Comparison of ENCODE assay signal across 21 cellular contexts in genomic region chr6:142335415-142335814, GRCh38. TPM values are rescaled to one million over a fixed set of nuclear protein-coding genes. Genes with fewer than 3 reads are reported as not detected.
A peak's percentile ranks its signal among the peaks of the same experiment; 100 is the strongest.
DNase-seq lines count a peak whose midpoint lies in the region; ATAC-seq, FAIRE-seq and TF ChIP-seq lines count a peak whose summit lies in the region.
"Had no signal": no experiment of that assay in that cellular context is flagged by ENCODE, and none has a peak within 500 bp of the region (broad histone marks: within the 10 kb centered on the region; RNA-seq: fewer than 3 reads in every experiment).

No MANE protein-coding gene starts in this region.

- 57% methylated on average over 2 of the region's 2 CpGs for WGBS in HepG2 (ENCODE audit: low lambda C conversion rate)
- WGBS in trophoblast cell (ENCODE audit: extremely low coverage, insufficient coverage, insufficient read length), result no CpG with 5 or more reads among the region's 2 CpGs

- POLR2A ChIA-PET in HEK293 (lab: Yijun Ruan, JAX), result interaction anchor here (0.9 kb wide), 1 partner anchor 22 kb away, joined by 3 read pairs; no protein-coding TSS in a partner anchor
- POLR2A ChIA-PET in HepG2 (lab: Yijun Ruan, JAX), result interaction anchor here (0.8 kb wide), 1 partner anchor 76 kb away, joined by 3 read pairs; no protein-coding TSS in a partner anchor

- in situ Hi-C loops in SK-MEL-5 (cut with HindIII; ENCODE audit: low pct_unique_long_range_greater_than_20kb, low sequenced_read_pairs), result no loop called here
- in situ Hi-C loops in HepG2 (cut with HindIII; ENCODE audit: extremely low pct_ligation_motif_present, low pct_unique_long_range_greater_than_20kb), result no loop called here
- in situ Hi-C loops in KBM-7 (cut with MboI; ENCODE audit: low pct_unique_long_range_greater_than_20kb, low sequenced_read_pairs), result no loop called here

- intact Hi-C loops in HepG2 (cut with micrococcal nuclease; ENCODE audit: unreplicated experiment), result no loop called here

- H3K79me2 ChIP-seq in HepG2 (ENCODE audit: insufficient read depth, low read length), result peaks cover 91% of the 10 kb centered on the region
- no peaks in the 10 kb centered on the region for H3K79me2 ChIP-seq in trophoblast cell (ENCODE audit: control insufficient read depth, insufficient read depth, low read length, poor library complexity)

- no TSS peak for BruUV-seq in HepG2 (replicated peaks; lab: Mats Ljungman, UMichigan)

- no peak overlapping the region for H2AK5ac ChIP-seq in trophoblast cell (ENCODE audit: low read length)

- H3K4me2 ChIP-seq in HepG2 (ENCODE audit: low read depth, low read length) (no peak overlapping the region), trophoblast cell (ENCODE audit: low read length) (no peak overlapping the region)
- H3K4me2 ChIP-seq: BLaER1, GM23338 had no signal

- H3K14ac ChIP-seq in trophoblast cell (ENCODE audit: low read length), result no peak overlapping the region

- FAIRE-seq in HepG2 (lab: Jason Lieb, UNC), result no peak
- FAIRE-seq: G401.6, GM12892, GM19239 had no signal

- H3K36me3 ChIP-seq in HEK293 (ENCODE audit: control insufficient read depth in 2 of 2, insufficient read depth in 1 of 2, low read length in 2 of 2) (no peaks in the 10 kb centered on the region), HepG2 (replicated peaks in 1 of 2; ENCODE audit: control insufficient read depth in 1 of 2, insufficient read depth in 2 of 2, low read length in 2 of 2) (peaks cover 2 to 5% of the 10 kb centered on the region in 2 experiments; a peak in 3 of 5 replicates), trophoblast cell (ENCODE audit: control insufficient read depth in 1 of 2, insufficient read depth in 2 of 2, low read length in 2 of 2) (no peaks in the 10 kb centered on the region), H7 (replicated peaks; ENCODE audit: control insufficient read depth, insufficient read depth, low read length) (no peaks in the 10 kb centered on the region)
- H3K36me3 ChIP-seq: BLaER1, HAP-1 had no signal

- ATAC-seq in HepG2, result no peak
- no peak for ATAC-seq in GM18868 (IDR thresholded peaks at IDR 0.05; ENCODE audit: unreplicated experiment)
- ATAC-seq: CD8-positive, alpha-beta T cell; GM23338 had no signal

- no peak overlapping the region for H4K12ac ChIP-seq in trophoblast cell (ENCODE audit: low read depth, low read length)

- TF ChIP-seq RAD21 in HepG2 (CRISPR knock-in tag; IDR thresholded peaks at IDR 0.05), result no peak

- TF ChIP-seq EP300 in HepG2 (IDR thresholded peaks at IDR 0.05; ENCODE audit: low read depth in 2 of 2, low read length in 2 of 2), result no peak
- no peak for TF ChIP-seq EP300 in HepG2 (CRISPR knock-in tag; IDR thresholded peaks at IDR 0.05; ENCODE audit: borderline replicate concordance)

- peak overlapping the region; percentile 11 for H4K91ac ChIP-seq in trophoblast cell (ENCODE audit: low read depth, low read length)

- TF ChIP-seq CTCF in HEK293 (tag by site-specific recombination; IDR thresholded peaks at IDR 0.05) (no peak), HepG2 (CRISPR knock-in tag; IDR thresholded peaks at IDR 0.05) (no peak)

- no peak overlapping the region for H3K18ac ChIP-seq in trophoblast cell (ENCODE audit: low read length)

- H2BK12ac ChIP-seq in trophoblast cell (ENCODE audit: low read length), result no peak overlapping the region

- H3K23ac ChIP-seq in trophoblast cell (ENCODE audit: low read length), result no peak overlapping the region

- peaks cover 7% of the 10 kb centered on the region; the same call in 1 of the 2 replicates for H4K20me1 ChIP-seq in HepG2 (ENCODE audit: insufficient read depth, low read length)
- H4K20me1 ChIP-seq: BLaER1 had no signal

- H3K9ac ChIP-seq in HepG2 (ENCODE audit: insufficient read depth, low read depth, low read length) (no peak overlapping the region), trophoblast cell (ENCODE audit: low read length) (no peak overlapping the region)
- H3K9ac ChIP-seq: BLaER1 had no signal

- no peak overlapping the region for H4K8ac ChIP-seq in trophoblast cell (ENCODE audit: low read depth, low read length)

- no peak overlapping the region for H3K4me3 ChIP-seq in HEK293 (ENCODE audit: low read depth, low read length)
- H3K4me3 ChIP-seq in HepG2 (replicated peaks in 1 of 3; ENCODE audit: insufficient read depth in 1 of 3, low read depth in 2 of 3, low read length in 3 of 3), result no peak overlapping the region
- H3K4me3 ChIP-seq in trophoblast cell (ENCODE audit: low read depth, low read length), result no peak overlapping the region
- no peak overlapping the region for H3K4me3 ChIP-seq in H7 (ENCODE audit: insufficient read depth, low read depth, low read length)
- H3K4me3 ChIP-seq: BLaER1, GM23338, HAP-1 had no signal

- H3K9me3 ChIP-seq in HEK293 (ENCODE audit: control insufficient read depth, insufficient read depth, low read depth, low read length) (no peaks in the 10 kb centered on the region), HepG2 (ENCODE audit: low read length) (no peaks in the 10 kb centered on the region), trophoblast cell (ENCODE audit: insufficient read depth, low read depth, low read length) (no peaks in the 10 kb centered on the region)
- H3K9me3 ChIP-seq: BLaER1, Caco-2, HAP-1 had no signal

- H2AFZ ChIP-seq in HepG2 (ENCODE audit: low read length) (no peak overlapping the region), trophoblast cell (ENCODE audit: insufficient read depth, low read length, poor library complexity) (no peak overlapping the region)
- H2AFZ ChIP-seq: GM23338 had no signal

- H2BK120ac ChIP-seq in trophoblast cell (ENCODE audit: insufficient read depth, low read length, poor library complexity), result no peak overlapping the region

- TF ChIP-seq POLR2A in HepG2 (IDR thresholded peaks at IDR 0.05; ENCODE audit: insufficient read depth in 1 of 2, low read depth in 2 of 2, low read length in 2 of 2), result no peak

- CTCF ChIA-PET in HEK293 (lab: Yijun Ruan, JAX) (interaction anchor here (2.0 kb wide), 1 partner anchor 51 kb away, joined by 4 read pairs; no protein-coding TSS in a partner anchor), HepG2 (lab: Yijun Ruan, JAX; ENCODE audit: low intra/inter-chr PET ratio, low total read pairs) (no interaction called here)

- H3K4me1 ChIP-seq in HEK293 (ENCODE audit: control insufficient read depth, insufficient read depth, low read length) (peaks cover 6% of the 10 kb centered on the region; the same call in 1 of the 2 replicates), HepG2 (ENCODE audit: insufficient read depth, low read length) (peaks cover 82% of the 10 kb centered on the region), trophoblast cell (ENCODE audit: control insufficient read depth in 1 of 2, insufficient read depth in 2 of 2, low read length in 2 of 2) (peaks cover 0 to 2% of the 10 kb centered on the region in 2 experiments)
- H3K4me1 ChIP-seq: BLaER1 had no signal

- no peaks in the 10 kb centered on the region for H3K27me3 ChIP-seq in HepG2 (ENCODE audit: control insufficient read depth in 1 of 2, insufficient read depth in 2 of 2, low read length in 2 of 2)
- no peaks in the 10 kb centered on the region for H3K27me3 ChIP-seq in trophoblast cell (ENCODE audit: insufficient read depth, low read length)
- no peaks in the 10 kb centered on the region for H3K27me3 ChIP-seq in H7 (ENCODE audit: control insufficient read depth, insufficient read depth, low read length)
- H3K27me3 ChIP-seq: BLaER1 had no signal

- H3K27ac ChIP-seq in HEK293 (ENCODE audit: extremely low read depth, low read depth, low read length), result no peak overlapping the region
- no peak overlapping the region for H3K27ac ChIP-seq in HepG2 (ENCODE audit: extremely low read length, insufficient read depth, low read length)
- H3K27ac ChIP-seq in trophoblast cell (ENCODE audit: low read depth, low read length), result no peak overlapping the region
- H3K27ac ChIP-seq: BLaER1, C4-2B had no signal

- DNase-seq in SK-MEL-5 (ENCODE audit: low read depth, low spot score) (peak; percentile 55), HepG2 (ENCODE audit: low spot score) (no peak), trophoblast cell (no peak), KBM-7 (no peak), H7 (no peak)
- no peak for DNase-seq in activated effector memory CD4-positive, alpha-beta T cell treated with Interleukin-2 at 50 U/mL for 16 hours
- DNase-seq: Caco-2; CD4-positive, CD25-positive, alpha-beta regulatory T cell; CD8-positive, alpha-beta T cell; DMS153; DND-41 had no signal

- H3K79me1 ChIP-seq in trophoblast cell (ENCODE audit: low read length), result peaks cover 2% of the 10 kb centered on the region

- no peak overlapping the region for H3K4ac ChIP-seq in trophoblast cell (ENCODE audit: low read depth, low read length)

- H2BK5ac ChIP-seq in trophoblast cell (ENCODE audit: low read depth, low read length, poor library complexity), result no peak overlapping the region

RNA-seq across cellular contexts. Expression of gene ADGRG6, which starts 33.6 kb away (rescaled TPM):
- total RNA-seq in SK-MEL-5 (2014; rRNA removed; shearing (Covaris generic)), result 130 and 134 TPM in 2 replicates
- polyA plus RNA-seq in SK-MEL-5 (2015; cell fraction: cytosol; rRNA removed), result 59.6 and 99.6 TPM in 2 replicates
- 115 and 136 TPM in 2 replicates for polyA plus RNA-seq in SK-MEL-5 (2015; cell fraction: nucleus; rRNA removed)
- total RNA-seq in HepG2 (2016; rRNA removed; fragmentation: Illumina TruSeq; extraction: Trizol), result 83.6 and 129 TPM in 2 replicates
- 12.9 and 13.3 TPM in 2 replicates for total RNA-seq in HepG2 (2016; cell fraction: cytosol; rRNA removed; fragmentation: Illumina TruSeq; extraction: Trizol; ENCODE audit: low read depth)
- total RNA-seq in HepG2 (2016; cell fraction: insoluble cytoplasmic fraction; rRNA removed; fragmentation: Illumina TruSeq; extraction: Trizol), result 76.7 and 125 TPM in 2 replicates
- total RNA-seq in HepG2 (2016; cell fraction: membrane; rRNA removed; fragmentation: Illumina TruSeq; extraction: Trizol), result 29.0 and 33.2 TPM in 2 replicates
- 271 and 292 TPM in 2 replicates for total RNA-seq in HepG2 (2016; cell fraction: nucleus; rRNA removed; fragmentation: Illumina TruSeq; extraction: Trizol)
- 176 and 249 TPM in 2 replicates for polyA plus RNA-seq in HepG2 (2011; rRNA removed)
- polyA plus RNA-seq in HepG2 (2011; cell fraction: cytosol; rRNA removed), result 115 and 131 TPM in 2 replicates
- polyA plus RNA-seq in HepG2 (2011; cell fraction: nucleus; rRNA removed), result 148 and 157 TPM in 2 replicates
- 116 and 147 TPM in 2 replicates for polyA plus RNA-seq in HepG2 (2012)
- polyA plus RNA-seq in HepG2 (2016; cell fraction: cytosol; fragmentation: Illumina TruSeq; extraction: Trizol; ENCODE audit: low read depth), result 1.8 TPM in 2 replicates
- polyA plus RNA-seq in HepG2 (2016; cell fraction: insoluble cytoplasmic fraction; fragmentation: Illumina TruSeq; extraction: Trizol; ENCODE audit: low read depth), result 38.7 and 42.8 TPM in 2 replicates
- 5.0 and 5.8 TPM in 2 replicates for polyA plus RNA-seq in HepG2 (2016; cell fraction: membrane; fragmentation: Illumina TruSeq; extraction: Trizol; ENCODE audit: low read depth)
- polyA plus RNA-seq in HepG2 (2016; cell fraction: nucleus; fragmentation: Illumina TruSeq; extraction: Trizol; ENCODE audit: insufficient read depth, low read depth), result 110 and 113 TPM in 2 replicates
- polyA minus RNA-seq in HepG2 (2011; rRNA and poly(A)+ RNA removed; ENCODE audit: low replicate concordance), result 75.0 and 703 TPM in 2 replicates
- polyA minus RNA-seq in HepG2 (2011; cell fraction: cytosol; rRNA and poly(A)+ RNA removed), result 216 and 224 TPM in 2 replicates
- polyA minus RNA-seq in HepG2 (2011; cell fraction: nucleus; rRNA and poly(A)+ RNA removed), result 1,103 and 1,189 TPM in 2 replicates
- 39.0 and 41.3 TPM in 2 replicates for polyA plus RNA-seq in trophoblast cell (2013)
- 0.96 and 4.4 TPM in 2 replicates for total RNA-seq in H7 (2014; rRNA removed; shearing (Covaris generic))
- total RNA-seq: B cell had no signal
- polyA plus RNA-seq: CD4-positive, CD25-positive, alpha-beta regulatory T cell had no signal
